Comparison of ENCODE assay signal across 11 cellular contexts in the genomic region with DNA sequence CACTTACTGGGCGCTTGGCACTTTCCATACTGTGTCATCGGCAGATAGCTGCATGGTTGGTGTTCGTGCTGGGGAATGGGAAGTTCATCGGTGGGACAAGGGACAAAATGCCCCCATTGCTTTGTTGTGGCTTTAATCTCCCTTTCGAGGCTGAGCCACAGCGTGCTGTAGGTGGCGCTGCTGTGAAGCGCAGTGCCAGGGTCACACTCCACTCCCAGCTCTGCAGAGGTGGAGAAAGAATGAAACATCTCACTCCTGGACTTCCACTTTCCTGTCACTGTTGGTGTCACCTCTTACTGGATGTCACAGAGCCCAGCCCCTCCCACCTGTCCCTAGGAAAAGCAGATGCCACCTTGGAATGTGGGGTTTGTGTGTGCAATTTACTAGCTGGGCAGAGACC. TPM values are rescaled to one million over a fixed set of nuclear protein-coding genes. Genes with fewer than 3 reads are reported as not detected.
DNase-seq lines count a peak whose midpoint lies in the region; ATAC-seq and TF ChIP-seq lines count a peak whose summit lies in the region.
"Had no signal": no experiment of that assay in that cellular context is flagged by ENCODE, and none has a peak within 500 bp of the region (broad histone marks: within the 10 kb centered on the region; RNA-seq: fewer than 3 reads in every experiment).

No MANE protein-coding gene starts in this region.

- H3K4me3 ChIP-seq in Loucy (ENCODE audit: low read length, poor library complexity, severe bottlenecking), result peak overlapping the region; percentile 61
- no peak overlapping the region for H3K4me3 ChIP-seq in cardiac fibroblast (replicated peaks in 1 of 2; ENCODE audit: low read depth in 2 of 2, low read length in 2 of 2)
- H3K4me3 ChIP-seq in osteoblast (ENCODE audit: insufficient read depth, low read length), result no peak overlapping the region

- peaks cover 33% of the 10 kb centered on the region for H3K4me1 Mint-ChIP-seq in activated CD8-positive, alpha-beta memory T cell treated with anti-CD3 and anti-CD28 coated beads, Interleukin-2, amount 10 ng/mL, durations not matched to agents 7 days and 5 days

- peaks cover 66% of the 10 kb centered on the region for H3K36me3 Mint-ChIP-seq in activated CD8-positive, alpha-beta memory T cell treated with anti-CD3 and anti-CD28 coated beads, Interleukin-2, amount 10 ng/mL, durations not matched to agents 7 days and 5 days

- peaks cover 9% of the 10 kb centered on the region for H3K4me1 ChIP-seq in Loucy (ENCODE audit: insufficient read depth, low read length, poor library complexity, severe bottlenecking)
- H3K4me1 ChIP-seq in osteoblast (ENCODE audit: insufficient read depth, low read length), result no peaks in the 10 kb centered on the region

- TF ChIP-seq CTCF in Loucy (conservative IDR thresholded peaks at IDR 0.05; ENCODE audit: low read length) (peak; percentile 86), cardiac fibroblast (IDR thresholded peaks at IDR 0.05; ENCODE audit: low read depth, low read length) (peak; percentile 37), osteoblast (IDR thresholded peaks at IDR 0.05; ENCODE audit: extremely low read depth, low read depth, low read length) (peak; percentile 35)

- no peaks in the 10 kb centered on the region for H3K27me3 ChIP-seq in Loucy (ENCODE audit: insufficient read depth, low read length, poor library complexity, severe bottlenecking)
- no peaks in the 10 kb centered on the region for H3K27me3 ChIP-seq in osteoblast (ENCODE audit: insufficient read depth, low read length)

- H3K36me3 ChIP-seq in Loucy (ENCODE audit: insufficient read depth, low read length), result peaks cover 54% of the 10 kb centered on the region
- H3K36me3 ChIP-seq in osteoblast (ENCODE audit: insufficient read depth, low read length), result peaks cover 21% of the 10 kb centered on the region

- peak; percentile 38 for DNase-seq in activated CD8-positive, alpha-beta memory T cell treated with anti-CD3 and anti-CD28 coated beads, Interleukin-2, amount 10 ng/mL, durations not matched to agents 7 days and 5 days
- no peak for DNase-seq in activated CD8-positive, alpha-beta memory T cell treated with anti-CD3 and anti-CD28 coated beads for 24 hours
- DNase-seq in cardiac fibroblast (ENCODE audit: low read depth in 2 of 2) (no peak), osteoblast (ENCODE audit: insufficient read length, low spot score, missing footprints) (no peak), putamen (ENCODE audit: low spot score) (no peak)
- DNase-seq: activated CD4-positive, alpha-beta T cell treated with anti-CD3 and anti-CD28 coated beads, Interleukin-2, amount 50 U/mL, for 1 hour; small intestine had no signal

- H3K27me3 Mint-ChIP-seq in activated CD8-positive, alpha-beta memory T cell treated with anti-CD3 and anti-CD28 coated beads, Interleukin-2, amount 10 ng/mL, durations not matched to agents 7 days and 5 days, result no peaks in the 10 kb centered on the region
- H3K27me3 Mint-ChIP-seq: activated naive CD8-positive, alpha-beta T cell had no signal

- no peak overlapping the region for H3K4me3 Mint-ChIP-seq in activated CD8-positive, alpha-beta memory T cell treated with anti-CD3 and anti-CD28 coated beads, Interleukin-2, amount 10 ng/mL, durations not matched to agents 7 days and 5 days
- H3K4me3 Mint-ChIP-seq: activated naive CD8-positive, alpha-beta T cell had no signal

- no peak overlapping the region for H2AFZ ChIP-seq in Loucy (ENCODE audit: low read length)
- H2AFZ ChIP-seq in osteoblast (ENCODE audit: low read length), result no peak overlapping the region

- no peak overlapping the region for H3K9ac ChIP-seq in Loucy (ENCODE audit: low read depth, low read length, poor library complexity, severe bottlenecking)

- no peaks in the 10 kb centered on the region for H3F3A ChIP-seq in Loucy (ENCODE audit: low read depth)

- no peak for ATAC-seq in activated CD8-positive, alpha-beta memory T cell treated with anti-CD3 and anti-CD28 coated beads, Interleukin-2, amount 10 ng/mL, durations not matched to agents 7 days and 5 days
- ATAC-seq in HG02870 (IDR thresholded peaks at IDR 0.05; ENCODE audit: unreplicated experiment), result no peak
- no peak for ATAC-seq in GM18867 (IDR thresholded peaks at IDR 0.05; ENCODE audit: unreplicated experiment)

- no peak overlapping the region for H3K27ac Mint-ChIP-seq in activated CD8-positive, alpha-beta memory T cell treated with anti-CD3 and anti-CD28 coated beads, Interleukin-2, amount 10 ng/mL, durations not matched to agents 7 days and 5 days
- H3K27ac Mint-ChIP-seq: activated naive CD8-positive, alpha-beta T cell had no signal

- CTCF ChIA-PET in activated CD8-positive, alpha-beta memory T cell treated with anti-CD3 and anti-CD28 coated beads, Interleukin-2, amount 10 ng/mL, durations not matched to agents 7 days and 5 days (lab: Charles Lee), result no interaction called here

- H3K9me3 ChIP-seq in Loucy (ENCODE audit: insufficient read depth, low read depth, low read length) (no peaks in the 10 kb centered on the region), osteoblast (ENCODE audit: low read depth, low read length) (no peaks in the 10 kb centered on the region)

- H3K4me2 ChIP-seq in Loucy (ENCODE audit: low read depth, low read length, poor library complexity, severe bottlenecking) (peak overlapping the region; percentile 79), osteoblast (ENCODE audit: insufficient read depth, low read length) (no peak overlapping the region)

- H3K27ac ChIP-seq in osteoblast (ENCODE audit: low read depth, low read length), result no peak overlapping the region

- no peaks in the 10 kb centered on the region for H3K9me2 ChIP-seq in Loucy (replicated peaks; ENCODE audit: low read depth, low read length)

- H3K9me3 Mint-ChIP-seq in activated CD8-positive, alpha-beta memory T cell treated with anti-CD3 and anti-CD28 coated beads, Interleukin-2, amount 10 ng/mL, durations not matched to agents 7 days and 5 days (ENCODE audit: low read depth), result peaks cover 2% of the 10 kb centered on the region

- peaks cover 64% of the 10 kb centered on the region for H3K79me2 ChIP-seq in Loucy (ENCODE audit: insufficient read depth, low read length)
- peaks cover 19% of the 10 kb centered on the region for H3K79me2 ChIP-seq in osteoblast (ENCODE audit: insufficient read depth, low read length)

- H4K20me1 ChIP-seq in Loucy (ENCODE audit: insufficient read depth, low read length, poor library complexity, severe bottlenecking) (peaks cover 26% of the 10 kb centered on the region), osteoblast (ENCODE audit: insufficient read depth, low read length) (no peaks in the 10 kb centered on the region)

RNA-seq across cellular contexts. Expression of gene TYMS, which starts 8.7 kb away (rescaled TPM):
- 100 to 1,000 TPM; 369 TPM for total RNA-seq in activated CD8-positive, alpha-beta memory T cell treated with anti-CD3 and anti-CD28 coated beads, Interleukin-2, amount 10 ng/mL, durations not matched to agents 7 days and 5 days
- total RNA-seq in osteoblast, result 4.7 and 5.3 TPM in 2 replicates

RNA-seq across cellular contexts. Expression of gene ENOSF1, which starts 46.3 kb away (rescaled TPM):
- total RNA-seq in activated CD8-positive, alpha-beta memory T cell treated with anti-CD3 and anti-CD28 coated beads, Interleukin-2, amount 10 ng/mL, durations not matched to agents 7 days and 5 days, result 10 to 100 TPM; 79.3 to 84.3 TPM
- total RNA-seq in osteoblast, result 47.0 and 56.3 TPM in 2 replicates

Comparison
In these comparisons a context has a peak if more than half of its experiments do, and no peak if none do; other contexts are left out.
1. CTCF ChIP-seq: peak in every context shown above with its lines; median percentile 86 in Loucy; 37 in cardiac fibroblast; 35 in osteoblast.
2. RNA of gene TYMS, which starts 8.7 kb away (total RNA-seq): 369 TPM in activated CD8-positive, alpha-beta memory T cell treated with anti-CD3 and anti-CD28 coated beads, Interleukin-2, amount 10 ng/mL, durations not matched to agents 7 days and 5 days; 4.7 to 5.3 TPM in osteoblast; every median in the first group is over 10 times any median in the second.